8 cellular contexts compared by ENCODE assay signal in genomic region chr2:75640621-75641121, GRCh38. TPM values are rescaled to one million over a fixed set of nuclear protein-coding genes. Genes with fewer than 3 reads are reported as not detected.
DNase-seq lines count a peak whose midpoint lies in the region; ATAC-seq and TF ChIP-seq lines count a peak whose summit lies in the region.

No MANE protein-coding gene starts in this region.

- H3K36me3 ChIP-seq in left lung = no peaks in the 10 kb centered on the region

- peak; percentile 100 for TF ChIP-seq CTCF in GM12875 (IDR thresholded peaks at IDR 0.05; ENCODE audit: borderline replicate concordance, insufficient read depth, low read depth, low read length)
- TF ChIP-seq CTCF in WTC11 (IDR thresholded peaks at IDR 0.05) = peak; percentile 81
- peak; percentile 87 to 98 for TF ChIP-seq CTCF in left lung (IDR thresholded peaks at IDR 0.05)

- DNase-seq in A172 (ENCODE audit: low spot score) (peak; percentile 76), NCI-H1105 (lab: John Stamatoyannopoulos, UW) (peak; percentile 38), WTC11 (ENCODE audit: low spot score) (peak; percentile 68), left lung (peak; percentile 71 to 79)
- peak in 1 of 2 donors; percentile 24 for DNase-seq in central memory CD8-positive, alpha-beta T cell (ENCODE audit: low spot score in 2 of 2)
- peak; percentile 21 to 50 (median 30) for DNase-seq in stimulated activated CD4-positive, alpha-beta T cell treated with anti-CD3 and anti-CD28 coated beads, TNF-alpha, amount 100 ng/mL, for 24 hours (ENCODE audit: low read depth in 3 of 3)

- H3K4me1 ChIP-seq in left lung = peaks cover 7 to 8% of the 10 kb centered on the region in 2 donors

- H3K4me3 Mint-ChIP-seq in WTC11 = no peak overlapping the region
- H3K4me3 Mint-ChIP-seq in central memory CD8-positive, alpha-beta T cell = no peak overlapping the region

- H3K4me3 ChIP-seq in GM12875 (ENCODE audit: low read depth, low read length) (no peak overlapping the region), left lung (no peak overlapping the region)

- intact Hi-C loops in left lung (cut with DNase I) = no loop called here

- H3K27ac Mint-ChIP-seq in WTC11 = no peak overlapping the region
- no peak overlapping the region for H3K27ac Mint-ChIP-seq in central memory CD8-positive, alpha-beta T cell (ENCODE audit: low read depth)

- peaks cover 0 to 7% of the 10 kb centered on the region in 2 donors for H3K27me3 ChIP-seq in left lung

- H3K27me3 Mint-ChIP-seq in WTC11 (ENCODE audit: low read depth) = no peaks in the 10 kb centered on the region; the same call in 1 of the 2 replicates
- H3K27me3 Mint-ChIP-seq in central memory CD8-positive, alpha-beta T cell = peaks cover 40% of the 10 kb centered on the region

- H3K27ac ChIP-seq in left lung = peak overlapping the region; percentile 40 to 47

- no peaks in the 10 kb centered on the region for H3K36me3 Mint-ChIP-seq in WTC11
- H3K36me3 Mint-ChIP-seq in central memory CD8-positive, alpha-beta T cell (ENCODE audit: insufficient read depth) = peaks cover 2% of the 10 kb centered on the region

- CTCF ChIA-PET in WTC11 (lab: Charles Lee) = interaction anchor here (0.6 to 3.3 kb wide), 18 partner anchors 12 to 804 kb away, joined by 3 to 33 read pairs (median 5); no protein-coding TSS in a partner anchor

- no peaks in the 10 kb centered on the region for H3K9me3 Mint-ChIP-seq in WTC11
- no peaks in the 10 kb centered on the region for H3K9me3 Mint-ChIP-seq in central memory CD8-positive, alpha-beta T cell

- no peaks in the 10 kb centered on the region for H3K9me3 ChIP-seq in left lung

- ATAC-seq in HG02642 (IDR thresholded peaks at IDR 0.05; ENCODE audit: poor library complexity, unreplicated experiment) = peak; percentile 98
- peak; percentile 98 for ATAC-seq in WTC11
- ATAC-seq in central memory CD8-positive, alpha-beta T cell (replicated peaks; ENCODE audit: extremely low read depth, poor library complexity, severe bottlenecking) = peak; percentile 82
- ATAC-seq in left lung = peak; percentile 100

- POLR2A ChIA-PET in WTC11 (lab: Charles Lee) = no interaction called here

- H3K4me1 Mint-ChIP-seq in WTC11 = peaks cover 9% of the 10 kb centered on the region
- H3K4me1 Mint-ChIP-seq in central memory CD8-positive, alpha-beta T cell = no peaks in the 10 kb centered on the region

TF ChIP-seq in WTC11, 78 proteins besides CTCF, POLR2A, EP300 and RAD21 (continues in another document):
- no peak for TF ChIP-seq ZNF416 (CRISPR knock-in tag; IDR thresholded peaks at IDR 0.05)
- no peak for TF ChIP-seq IRF1 (CRISPR knock-in tag; IDR thresholded peaks at IDR 0.05)
- TF ChIP-seq E2F5 (CRISPR knock-in tag; IDR thresholded peaks at IDR 0.05) = no peak
- TF ChIP-seq SOX15 (CRISPR knock-in tag; IDR thresholded peaks at IDR 0.05) = no peak
- TF ChIP-seq PRDM15 (CRISPR knock-in tag; IDR thresholded peaks at IDR 0.05) = no peak
- no peak for TF ChIP-seq ZNF396 (CRISPR knock-in tag; IDR thresholded peaks at IDR 0.05; ENCODE audit: borderline replicate concordance)
- no peak for TF ChIP-seq STAT6 (CRISPR knock-in tag; conservative IDR thresholded peaks at IDR 0.05; ENCODE audit: low read depth)
- TF ChIP-seq NR1H2 (CRISPR knock-in tag; IDR thresholded peaks at IDR 0.05) = no peak
- TF ChIP-seq NR3C1 (CRISPR knock-in tag; conservative IDR thresholded peaks at IDR 0.05; ENCODE audit: low read depth) = no peak
- no peak for TF ChIP-seq CBFB (CRISPR knock-in tag; IDR thresholded peaks at IDR 0.05; ENCODE audit: low read depth)
- no peak for TF ChIP-seq ZBTB21 (CRISPR knock-in tag; IDR thresholded peaks at IDR 0.05; ENCODE audit: borderline replicate concordance)
- no peak for TF ChIP-seq MAX (CRISPR knock-in tag; IDR thresholded peaks at IDR 0.05)
- no peak for TF ChIP-seq OVOL2 (CRISPR knock-in tag; IDR thresholded peaks at IDR 0.05; ENCODE audit: borderline replicate concordance)
- no peak for TF ChIP-seq ELF4 (CRISPR knock-in tag; IDR thresholded peaks at IDR 0.05; ENCODE audit: low read depth)
- no peak for TF ChIP-seq TEAD4 (CRISPR knock-in tag; IDR thresholded peaks at IDR 0.05)
- no peak for TF ChIP-seq GABPB1 (CRISPR knock-in tag; IDR thresholded peaks at IDR 0.05)
- TF ChIP-seq TCF7 (CRISPR knock-in tag; IDR thresholded peaks at IDR 0.05; ENCODE audit: low read depth) = no peak

RNA-seq across cellular contexts. Expression of gene MRPL19, which starts 5.9 kb away (rescaled TPM):
- 127 and 156 TPM in 2 replicates for total RNA-seq in A172 (2014; rRNA removed; shearing (Covaris generic))
- total RNA-seq in WTC11 (2021) = 65.8 to 71.3 TPM (median 70.0 TPM) in 3 replicates
- 10 to 100 TPM; 45.9 to 48.3 TPM for total RNA-seq in left lung
